In genomic region chr17:39208893-39209292, GRCh38 we compare ENCODE assay signal across 8 cellular contexts. TPM values are rescaled to one million over a fixed set of nuclear protein-coding genes. Genes with fewer than 3 reads are reported as not detected.
A peak's percentile ranks its signal among the peaks of the same experiment; 100 is the strongest.
DNase-seq lines count a peak whose midpoint lies in the region; ATAC-seq and TF ChIP-seq lines count a peak whose summit lies in the region.
"Had no signal": no experiment of that assay in that cellular context is flagged by ENCODE, and none has a peak within 500 bp of the region (broad histone marks: within the 10 kb centered on the region; RNA-seq: fewer than 3 reads in every experiment).

No MANE protein-coding gene starts in this region.

- H3K4me1 ChIP-seq in HCT116 (ENCODE audit: control insufficient read depth in 1 of 2, insufficient read depth in 2 of 2, low read length in 2 of 2) (peaks cover 16 to 34% of the 10 kb centered on the region in 2 experiments), lower lobe of right lung (peaks cover 44% of the 10 kb centered on the region)

- intact Hi-C loops in HCT116 (cut with micrococcal nuclease), result loop anchor here (5.0 to 10.0 kb wide), 2 partner anchors 316 to 413 kb away; no protein-coding TSS in a partner anchor
- intact Hi-C loops in lower lobe of right lung (cut with DNase I), result no loop called here

- H4K20me1 ChIP-seq in HCT116 (ENCODE audit: insufficient read depth), result peaks cover under 1% of the 10 kb centered on the region; the same call in 1 of the 2 replicates

- no peaks in the 10 kb centered on the region for H3K27me3 ChIP-seq in HCT116 (ENCODE audit: insufficient read depth, low read length)
- H3K27me3 ChIP-seq in lower lobe of right lung (ENCODE audit: low read depth), result peaks cover 7% of the 10 kb centered on the region

- RAD21 ChIA-PET in HCT116 (lab: Charles Lee; ENCODE audit: low non-redundant PET in 1 of 2, low total read pairs in 2 of 2, uncharacterized antibody in 2 of 2, unreplicated experiment in 2 of 2), result interaction anchor here in 1 of 2 experiments (0.5 kb wide), 1 partner anchor 839 kb away, joined by 3 read pairs; no protein-coding TSS in a partner anchor

- no peak overlapping the region for H3K4me3 ChIP-seq in HCT116 (replicated peaks in 1 of 2; ENCODE audit: low read depth in 1 of 2, low read length in 2 of 2)
- H3K4me3 ChIP-seq in lower lobe of right lung, result peak overlapping the region; percentile 47

- no peaks in the 10 kb centered on the region for H3K79me2 ChIP-seq in HCT116 (ENCODE audit: insufficient read depth, low read length)

- TF ChIP-seq RAD21 in HCT116 (IDR thresholded peaks at IDR 0.05; ENCODE audit: low read depth), result no peak

- BruUV-seq in HCT116 (replicated peaks; lab: Mats Ljungman, UMichigan), result no TSS peak

- POLR2A ChIA-PET in HCT116 (lab: Charles Lee), result no interaction called here

- TF ChIP-seq CTCF in HCT116 (IDR thresholded peaks at IDR 0.05 in 2 of 3, conservative IDR thresholded peaks at IDR 0.05 in 1 of 3; ENCODE audit: borderline replicate concordance in 1 of 3, insufficient read depth in 1 of 3, low read depth in 2 of 3, low read length in 2 of 3) (no peak), lower lobe of right lung (IDR thresholded peaks at IDR 0.05) (no peak)

- H2AFZ ChIP-seq in HCT116 (ENCODE audit: low read depth, low read length, poor library complexity, severe bottlenecking), result no peak overlapping the region

- ATAC-seq in GM18502 (IDR thresholded peaks at IDR 0.05; ENCODE audit: poor library complexity, unreplicated experiment) (peak; percentile 52), HCT116 (no peak), lower lobe of right lung (peak; percentile 9 to 22), GM18873 (IDR thresholded peaks at IDR 0.05; ENCODE audit: low FRiP score, unreplicated experiment) (no peak), GM18870 (IDR thresholded peaks at IDR 0.05; ENCODE audit: unreplicated experiment) (no peak)

- H3K9me2 ChIP-seq in HCT116 (ENCODE audit: insufficient read depth), result no peaks in the 10 kb centered on the region

- H3K9me3 ChIP-seq in HCT116 (ENCODE audit: control insufficient read depth in 1 of 2, insufficient read depth in 1 of 2, low read depth in 1 of 2, low read length in 2 of 2) (no peaks in the 10 kb centered on the region), lower lobe of right lung (no peaks in the 10 kb centered on the region)

- H3K9ac ChIP-seq in HCT116 (ENCODE audit: low read length), result no peak overlapping the region

- H3K36me3 ChIP-seq in HCT116 (ENCODE audit: control insufficient read depth in 1 of 2, insufficient read depth in 2 of 2, low read length in 2 of 2) (peaks cover 13 to 14% of the 10 kb centered on the region in 2 experiments; a peak in 2 of 4 replicates), lower lobe of right lung (peaks cover 13% of the 10 kb centered on the region)

- H3K27ac ChIP-seq in HCT116 (ENCODE audit: low read depth, low read length) (no peak overlapping the region), lower lobe of right lung (peak overlapping the region; percentile 60)

- no peak for TF ChIP-seq POLR2A in HCT116 (IDR thresholded peaks at IDR 0.05; ENCODE audit: borderline replicate concordance, extremely low read depth, insufficient read depth, insufficient read length)

- DNase-seq in HCT116 (ENCODE audit: low read depth, low spot score) (no peak), RPMI8226 (peak; percentile 98), lower lobe of right lung (peak; percentile 69), NCI-H526 treated with DMSO at 0.1 percent for 48 hours (lab: John Stamatoyannopoulos, UW) (no peak)

- peak overlapping the region; percentile 21; the same call in 1 of the 2 replicates for H3K4me2 ChIP-seq in HCT116 (ENCODE audit: low read length)

- CTCF ChIA-PET in HCT116 (lab: Charles Lee), result interaction anchor here (1.2 to 6.1 kb wide), 6 partner anchors 9 to 414 kb away, joined by 3 to 105 read pairs (median 32); no protein-coding TSS in a partner anchor

TF ChIP-seq in HCT116, 20 proteins besides CTCF, POLR2A, EP300 and RAD21:
- TF ChIP-seq, protein P1, sequence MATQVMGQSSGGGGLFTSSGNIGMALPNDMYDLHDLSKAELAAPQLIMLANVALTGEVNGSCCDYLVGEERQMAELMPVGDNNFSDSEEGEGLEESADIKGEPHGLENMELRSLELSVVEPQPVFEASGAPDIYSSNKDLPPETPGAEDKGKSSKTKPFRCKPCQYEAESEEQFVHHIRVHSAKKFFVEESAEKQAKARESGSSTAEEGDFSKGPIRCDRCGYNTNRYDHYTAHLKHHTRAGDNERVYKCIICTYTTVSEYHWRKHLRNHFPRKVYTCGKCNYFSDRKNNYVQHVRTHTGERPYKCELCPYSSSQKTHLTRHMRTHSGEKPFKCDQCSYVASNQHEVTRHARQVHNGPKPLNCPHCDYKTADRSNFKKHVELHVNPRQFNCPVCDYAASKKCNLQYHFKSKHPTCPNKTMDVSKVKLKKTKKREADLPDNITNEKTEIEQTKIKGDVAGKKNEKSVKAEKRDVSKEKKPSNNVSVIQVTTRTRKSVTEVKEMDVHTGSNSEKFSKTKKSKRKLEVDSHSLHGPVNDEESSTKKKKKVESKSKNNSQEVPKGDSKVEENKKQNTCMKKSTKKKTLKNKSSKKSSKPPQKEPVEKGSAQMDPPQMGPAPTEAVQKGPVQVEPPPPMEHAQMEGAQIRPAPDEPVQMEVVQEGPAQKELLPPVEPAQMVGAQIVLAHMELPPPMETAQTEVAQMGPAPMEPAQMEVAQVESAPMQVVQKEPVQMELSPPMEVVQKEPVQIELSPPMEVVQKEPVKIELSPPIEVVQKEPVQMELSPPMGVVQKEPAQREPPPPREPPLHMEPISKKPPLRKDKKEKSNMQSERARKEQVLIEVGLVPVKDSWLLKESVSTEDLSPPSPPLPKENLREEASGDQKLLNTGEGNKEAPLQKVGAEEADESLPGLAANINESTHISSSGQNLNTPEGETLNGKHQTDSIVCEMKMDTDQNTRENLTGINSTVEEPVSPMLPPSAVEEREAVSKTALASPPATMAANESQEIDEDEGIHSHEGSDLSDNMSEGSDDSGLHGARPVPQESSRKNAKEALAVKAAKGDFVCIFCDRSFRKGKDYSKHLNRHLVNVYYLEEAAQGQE (IDR thresholded peaks at IDR 0.05; ENCODE audit: low read depth), result no peak
- TF ChIP-seq ATF3 (IDR thresholded peaks at IDR 0.05), result no peak
- TF ChIP-seq SIN3A (IDR thresholded peaks at IDR 0.05; ENCODE audit: low read depth), result no peak
- TF ChIP-seq, protein P2, sequence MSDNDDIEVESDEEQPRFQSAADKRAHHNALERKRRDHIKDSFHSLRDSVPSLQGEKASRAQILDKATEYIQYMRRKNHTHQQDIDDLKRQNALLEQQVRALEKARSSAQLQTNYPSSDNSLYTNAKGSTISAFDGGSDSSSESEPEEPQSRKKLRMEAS (IDR thresholded peaks at IDR 0.05), result no peak
- no peak for TF ChIP-seq YY1 (IDR thresholded peaks at IDR 0.05; ENCODE audit: extremely low read depth, insufficient replicate concordance, low read depth, low read length)
- no peak for TF ChIP-seq ZNF274 (IDR thresholded peaks at IDR 0.05; ENCODE audit: low read depth, low read length)
- TF ChIP-seq SP1 (IDR thresholded peaks at IDR 0.05; ENCODE audit: low read depth), result no peak
- TF ChIP-seq SRF (IDR thresholded peaks at IDR 0.05; ENCODE audit: low read depth), result no peak
TF ChIP-seq in HCT116: peak in this region for 0.

RNA-seq across cellular contexts. Expression of gene RPL19, which starts 8.8 kb away (rescaled TPM):
- total RNA-seq in HCT116 (2021; ENCODE audit: unreplicated experiment) (2,276 TPM), lower lobe of right lung (1,465 TPM)
- polyA plus RNA-seq in HCT116 (2012), result 3,114 and 3,168 TPM in 2 replicates

RNA-seq across cellular contexts. Expression of gene CACNB1, which starts 11.4 kb away (rescaled TPM):
- total RNA-seq in HCT116 (2021; ENCODE audit: unreplicated experiment) (13.0 TPM), lower lobe of right lung (21.3 TPM)
- polyA plus RNA-seq in HCT116 (2012), result 5.4 and 6.5 TPM in 2 replicates

RNA-seq across cellular contexts. Expression of gene STAC2, which starts 16.9 kb away (rescaled TPM):
- total RNA-seq in HCT116 (2021; ENCODE audit: unreplicated experiment), result not detected
- polyA plus RNA-seq in HCT116 (2012), result 0.02 TPM in 1 of 2 replicates, not detected in the other
- 0.30 TPM for total RNA-seq in lower lobe of right lung
- total RNA-seq: glomerular endothelial cell had no signal

RNA-seq across cellular contexts. Expression of gene ARL5C, which starts 42.9 kb away (rescaled TPM):
- not detected for total RNA-seq in HCT116 (2021; ENCODE audit: unreplicated experiment)
- polyA plus RNA-seq in HCT116 (2012), result not detected in 2 replicates
- total RNA-seq in lower lobe of right lung, result not detected
- total RNA-seq: glomerular endothelial cell had no signal

RNA-seq across cellular contexts. Expression of gene PLXDC1, which starts 57.5 kb away (rescaled TPM):
- total RNA-seq in HCT116 (2021; ENCODE audit: unreplicated experiment) (1.8 TPM), lower lobe of right lung (19.5 TPM)
- polyA plus RNA-seq in HCT116 (2012), result 2.7 TPM in 2 replicates

Comparison
In these comparisons a context has a peak if more than half of its experiments do, and no peak if none do; other contexts are left out.
1. ATAC-seq: peak in GM18502 (single experiment) and lower lobe of right lung (2 of 2); none in HCT116 (single experiment), GM18873 (single experiment) and GM18870 (single experiment).
2. DNase-seq: peak in RPMI8226 (single experiment) and lower lobe of right lung (single experiment); none in HCT116 (single experiment) and NCI-H526 treated with DMSO at 0.1 percent for 48 hours (single experiment).